Comparison of ENCODE assay signal across 29 cellular contexts in genomic region chr18:42105382-42105781, GRCh38.
"Had no signal": no experiment of that assay in that cellular context is flagged by ENCODE, and none has a peak within 500 bp of the region (broad histone marks: within the 10 kb centered on the region; RNA-seq: fewer than 3 reads in every experiment).

No MANE protein-coding gene starts in this region.

- H3K27ac ChIP-seq: ascending aorta, body of pancreas, breast epithelium, Peyer's patch, SJSA1 had no signal

- DNase-seq: activated CD4-positive, alpha-beta T cell treated with anti-CD3 and anti-CD28 coated beads for 36 hours; activated CD4-positive, alpha-beta T cell treated with anti-CD3 and anti-CD28 coated beads, Interleukin-2, amount 10 ng/mL, durations not matched to agents 7 days and 5 days; activated CD4-positive, alpha-beta T cell treated with anti-CD3 and anti-CD28 coated beads, Interleukin-2, amount 50 U/mL, for 48 hours; activated CD8-positive, alpha-beta T cell treated with anti-CD3 and anti-CD28 coated beads, Interleukin-2, amount 10 ng/mL, durations not matched to agents 7 days and 5 days; activated gamma-delta T cell; activated naive CD4-positive, alpha-beta T cell treated with Interleukin-2 at 50 U/mL for 16 hours; activated naive CD8-positive, alpha-beta T cell treated with anti-CD3 and anti-CD28 coated beads, Interleukin-2, amount 10 ng/mL, durations not matched to agents 7 days and 5 days; activated T-cell treated with anti-CD3 and anti-CD28 coated beads, Interleukin-2, amount 50 U/mL, for 24 hours; amygdala; body of pancreas; NCI-H1048; NCI-H1105 treated with DMSO at 0.1 percent for 48 hours; NCI-H1694; NCI-H2029; NCI-H2171 treated with DMSO at 0.1 percent for 48 hours; NCI-H2227 treated with DMSO at 0.1 percent for 48 hours; NCI-H526; NCI-H774; NK-92 treated with Interleukin-12 subunit alpha and Interleukin-12 subunit beta, amount 100 ng/mL, for 24 hours; PC-3; Peyer's patch; RPMI8226; SHP77 treated with DMSO at 0.1 percent for 48 hours; SK-N-SH had no signal

- H3K4me3 ChIP-seq: ascending aorta, body of pancreas, breast epithelium, Peyer's patch, SJSA1 had no signal

- ATAC-seq: activated CD4-positive, alpha-beta T cell treated with anti-CD3 and anti-CD28 coated beads for 36 hours; activated CD4-positive, CD25-positive, alpha-beta regulatory T cell treated with anti-CD3 and anti-CD28 coated beads, Interleukin-2, amount 50 U/mL, for 24 hours; activated CD8-positive, alpha-beta T cell treated with anti-CD3 and anti-CD28 coated beads, Interleukin-2, amount 10 ng/mL, durations not matched to agents 7 days and 5 days; body of pancreas; PC-3; WTC11 had no signal

- H3K9ac ChIP-seq: SK-N-SH had no signal

- H3K9me3 ChIP-seq: ascending aorta, body of pancreas, breast epithelium, Peyer's patch, SJSA1, SK-N-SH had no signal

- H3K36me3 ChIP-seq: ascending aorta, breast epithelium, Peyer's patch, SJSA1 had no signal

- H3K4me2 ChIP-seq: SK-N-SH had no signal

- H3K4me1 ChIP-seq: ascending aorta, body of pancreas, breast epithelium, Peyer's patch, SJSA1 had no signal

- H3K27me3 ChIP-seq: ascending aorta, body of pancreas, breast epithelium, Peyer's patch, SJSA1 had no signal
